Comparison of ENCODE assay signal across 1 cellular context in the genomic region with DNA sequence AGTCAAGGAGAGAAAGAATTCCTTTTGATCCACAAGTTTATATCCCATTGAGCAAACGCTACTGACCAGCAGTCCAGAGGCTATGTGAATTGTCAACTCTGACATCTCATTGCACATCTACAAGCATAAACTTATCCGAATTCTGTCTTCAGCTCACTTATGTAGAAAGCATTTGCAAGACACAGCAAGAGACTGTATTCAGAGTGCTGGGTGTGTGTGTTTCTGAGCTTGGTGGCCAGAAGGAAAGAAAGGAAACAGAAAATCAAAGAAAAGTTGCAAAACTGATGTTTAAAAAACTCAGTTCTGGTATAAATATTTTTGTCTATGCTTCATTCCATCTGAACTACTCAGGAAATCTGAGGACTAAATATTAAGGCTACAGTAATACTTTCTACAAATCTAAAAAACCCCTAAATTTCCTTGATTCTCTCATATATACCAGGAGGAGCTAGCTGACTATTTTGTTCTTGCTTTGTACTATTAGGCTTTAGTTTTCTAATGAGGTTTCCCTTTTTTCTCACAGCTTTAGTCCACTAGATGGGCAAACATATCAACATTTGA.
TF ChIP-seq lines count a peak whose summit lies in the region.

No MANE protein-coding gene starts in this region.

TF ChIP-seq in IMR-90, 13 proteins besides CTCF, POLR2A, EP300 and RAD21 (continued from another document):
- TF ChIP-seq ELK1 (IDR thresholded peaks at IDR 0.05; ENCODE audit: borderline replicate concordance, low read depth, low read length) (no peak), SMC3 (IDR thresholded peaks at IDR 0.05; ENCODE audit: low read depth, low read length) (no peak)
